ENCODE assay signal across 23 cellular contexts in the genomic region with DNA sequence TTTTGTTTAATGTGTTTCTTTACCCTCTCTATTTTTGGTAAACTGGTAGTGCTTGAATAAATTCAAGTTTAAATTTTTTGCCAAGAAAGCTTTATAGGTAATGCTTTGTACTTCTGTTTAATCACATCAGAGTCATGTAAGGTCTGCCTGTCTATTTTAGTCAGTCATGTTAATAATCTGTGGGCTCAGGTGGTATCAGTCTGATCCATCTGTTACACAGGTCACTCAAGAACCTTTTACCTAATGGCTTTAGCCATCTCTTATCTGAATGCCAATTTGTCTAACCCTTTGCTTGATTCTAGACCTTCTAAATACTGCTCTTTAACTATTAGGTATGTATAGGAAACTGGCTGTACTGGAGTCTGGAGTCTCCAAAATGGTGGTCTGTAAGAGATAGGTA. TPM values are rescaled to one million over a fixed set of nuclear protein-coding genes. Genes with fewer than 3 reads are reported as not detected.
DNase-seq lines count a peak whose midpoint lies in the region; ATAC-seq, FAIRE-seq and TF ChIP-seq lines count a peak whose summit lies in the region.
"Had no signal": no experiment of that assay in that cellular context is flagged by ENCODE, and none has a peak within 500 bp of the region (broad histone marks: within the 10 kb centered on the region; RNA-seq: fewer than 3 reads in every experiment).

No MANE protein-coding gene starts in this region.

- in situ Hi-C loops in HepG2 (cut with HindIII; ENCODE audit: extremely low pct_ligation_motif_present, low pct_unique_long_range_greater_than_20kb): no loop called here

- CTCF ChIA-PET in HepG2 (lab: Yijun Ruan, JAX; ENCODE audit: low intra/inter-chr PET ratio, low total read pairs): no interaction called here

- no peak for TF ChIP-seq POLR2A in HepG2 (IDR thresholded peaks at IDR 0.05; ENCODE audit: insufficient read depth in 1 of 2, low read depth in 2 of 2, low read length in 2 of 2)
- no peak for TF ChIP-seq POLR2A in right lobe of liver (IDR thresholded peaks at IDR 0.05)

- no peaks in the 10 kb centered on the region; a peak in 1 of 5 replicates for H3K27me3 ChIP-seq in HepG2 (ENCODE audit: control insufficient read depth in 1 of 2, insufficient read depth in 2 of 2, low read length in 2 of 2)
- no peaks in the 10 kb centered on the region for H3K27me3 ChIP-seq in right lobe of liver
- no peaks in the 10 kb centered on the region for H3K27me3 ChIP-seq in WERI-Rb-1 (ENCODE audit: insufficient read depth, low read depth, severe bottlenecking)

- H3K9ac ChIP-seq in HepG2 (ENCODE audit: insufficient read depth, low read depth, low read length): no peak overlapping the region
- H3K9ac ChIP-seq: GM23248, SK-N-SH had no signal

- H3K9me3 ChIP-seq in HepG2 (ENCODE audit: low read length): no peaks in the 10 kb centered on the region
- no peaks in the 10 kb centered on the region for H3K9me3 ChIP-seq in right lobe of liver
- H3K9me3 ChIP-seq in WERI-Rb-1 (ENCODE audit: severe bottlenecking): no peaks in the 10 kb centered on the region
- H3K9me3 ChIP-seq: Caco-2, SK-N-SH had no signal

- H3K36me3 Mint-ChIP-seq in effector memory CD8-positive, alpha-beta T cell (ENCODE audit: insufficient read depth): peaks cover 90% of the 10 kb centered on the region

- H3K9me3 Mint-ChIP-seq in effector memory CD8-positive, alpha-beta T cell: no peaks in the 10 kb centered on the region
- H3K9me3 Mint-ChIP-seq: CD14-positive monocyte had no signal

- H3K27ac Mint-ChIP-seq in effector memory CD8-positive, alpha-beta T cell: peak overlapping the region; percentile 33 to 56

- TF ChIP-seq CTCF in HepG2 (CRISPR knock-in tag; IDR thresholded peaks at IDR 0.05) (no peak), right lobe of liver (IDR thresholded peaks at IDR 0.05) (no peak), WERI-Rb-1 (IDR thresholded peaks at IDR 0.05; ENCODE audit: low read depth, low read length) (no peak)

- H2AFZ ChIP-seq in HepG2 (ENCODE audit: low read length): no peak overlapping the region
- H2AFZ ChIP-seq: GM23248 had no signal

- POLR2A ChIA-PET in HepG2 (lab: Yijun Ruan, JAX): no interaction called here

- no peak overlapping the region for H3K4me3 Mint-ChIP-seq in effector memory CD8-positive, alpha-beta T cell
- H3K4me3 Mint-ChIP-seq: CD14-positive monocyte had no signal

- TF ChIP-seq EP300 in HepG2 (IDR thresholded peaks at IDR 0.05; ENCODE audit: low read depth in 2 of 2, low read length in 2 of 2) (no peak), HepG2 (CRISPR knock-in tag; IDR thresholded peaks at IDR 0.05; ENCODE audit: borderline replicate concordance) (no peak)

- H3K4me1 ChIP-seq in HepG2 (ENCODE audit: insufficient read depth, low read length): no peaks in the 10 kb centered on the region
- H3K4me1 ChIP-seq in right lobe of liver: no peaks in the 10 kb centered on the region
- H3K4me1 ChIP-seq: Caco-2 had no signal

- ATAC-seq in HepG2 (no peak), right lobe of liver (no peak)
- ATAC-seq in effector memory CD8-positive, alpha-beta T cell (replicated peaks): no peak

- BruUV-seq in HepG2 (replicated peaks; lab: Mats Ljungman, UMichigan): TSS peak; percentile 14

- H3K4me1 Mint-ChIP-seq in effector memory CD8-positive, alpha-beta T cell (ENCODE audit: low read depth in 2 of 2): peaks cover 7 to 18% of the 10 kb centered on the region in 2 donors

- no peaks in the 10 kb centered on the region for H3K27me3 Mint-ChIP-seq in effector memory CD8-positive, alpha-beta T cell

- no peak overlapping the region for H3K4me2 ChIP-seq in HepG2 (ENCODE audit: low read depth, low read length)
- H3K4me2 ChIP-seq: SK-N-SH had no signal

- no peak for DNase-seq in HepG2 (ENCODE audit: low spot score)
- no peak for DNase-seq in right lobe of liver
- peak; percentile 60 for DNase-seq in WERI-Rb-1
- DNase-seq in effector memory CD8-positive, alpha-beta T cell: no peak
- DNase-seq in AG08396 (ENCODE audit: low spot score): no peak
- DNase-seq in SK-N-DZ (ENCODE audit: low spot score): no peak
- no peak for DNase-seq in NCI-H748 (lab: John Stamatoyannopoulos, UW; ENCODE audit: unreplicated experiment)
- DNase-seq: ACHN, AML-193, Caco-2, DMS153, GDM1, GM23248, HCEC 1CT, NCI-H1092 treated with DMSO at 0.1 percent for 48 hours, NCI-H146, NCI-H2029 treated with DMSO at 0.1 percent for 48 hours, NCI-H2171 treated with DMSO at 0.1 percent for 48 hours, NCI-H446, NCI-H748 treated with DMSO at 0.1 percent for 48 hours, SHP77, SK-N-SH had no signal

- H3K4me3 ChIP-seq in HepG2 (replicated peaks in 1 of 3; ENCODE audit: insufficient read depth in 1 of 3, low read depth in 2 of 3, low read length in 3 of 3) (no peak overlapping the region), right lobe of liver (no peak overlapping the region), WERI-Rb-1 (ENCODE audit: low read depth, low read length) (no peak overlapping the region)
- H3K4me3 ChIP-seq: GM23248 had no signal

- H3K79me2 ChIP-seq in HepG2 (ENCODE audit: insufficient read depth, low read length): no peaks in the 10 kb centered on the region

- H3K27ac ChIP-seq in HepG2 (ENCODE audit: extremely low read length, insufficient read depth, low read length) (no peak overlapping the region), right lobe of liver (no peak overlapping the region), WERI-Rb-1 (peak overlapping the region; percentile 60)
- H3K27ac ChIP-seq: GM23248 had no signal

- no peak for FAIRE-seq in HepG2 (lab: Jason Lieb, UNC)

- intact Hi-C loops in HepG2 (cut with micrococcal nuclease; ENCODE audit: unreplicated experiment) (no loop called here), right lobe of liver (cut with DNase I) (no loop called here)

- H3K36me3 ChIP-seq in HepG2 (replicated peaks in 1 of 2; ENCODE audit: control insufficient read depth in 1 of 2, insufficient read depth in 2 of 2, low read length in 2 of 2): peaks cover 25 to 81% of the 10 kb centered on the region in 2 experiments
- H3K36me3 ChIP-seq in right lobe of liver: peaks cover 0 to 85% (median 32%) of the 10 kb centered on the region in 4 donors
- peaks cover 97% of the 10 kb centered on the region for H3K36me3 ChIP-seq in WERI-Rb-1

- H4K20me1 ChIP-seq in HepG2 (ENCODE audit: insufficient read depth, low read length): no peaks in the 10 kb centered on the region

- TF ChIP-seq RAD21 in HepG2 (CRISPR knock-in tag; IDR thresholded peaks at IDR 0.05): no peak

RNA-seq across cellular contexts. Expression of gene MDM4, which starts 16.6 kb away (rescaled TPM):
- 13.8 and 19.0 TPM in 2 replicates for total RNA-seq in HepG2 (2016; rRNA removed; fragmentation: Illumina TruSeq; extraction: Trizol)
- 5.8 and 7.8 TPM in 2 replicates for total RNA-seq in HepG2 (2016; cell fraction: cytosol; rRNA removed; fragmentation: Illumina TruSeq; extraction: Trizol; ENCODE audit: low read depth)
- total RNA-seq in HepG2 (2016; cell fraction: insoluble cytoplasmic fraction; rRNA removed; fragmentation: Illumina TruSeq; extraction: Trizol): 14.6 and 17.8 TPM in 2 replicates
- 7.2 and 11.4 TPM in 2 replicates for total RNA-seq in HepG2 (2016; cell fraction: membrane; rRNA removed; fragmentation: Illumina TruSeq; extraction: Trizol)
- total RNA-seq in HepG2 (2016; cell fraction: nucleus; rRNA removed; fragmentation: Illumina TruSeq; extraction: Trizol): 54.0 and 56.5 TPM in 2 replicates
- polyA plus RNA-seq in HepG2 (2011; rRNA removed): 14.9 TPM in 2 replicates
- 2.4 and 3.7 TPM in 2 replicates for polyA plus RNA-seq in HepG2 (2011; cell fraction: cytosol; rRNA removed)
- polyA plus RNA-seq in HepG2 (2011; cell fraction: nucleus; rRNA removed): 26.3 and 36.2 TPM in 2 replicates
- polyA plus RNA-seq in HepG2 (2012): 5.9 and 7.4 TPM in 2 replicates
- polyA plus RNA-seq in HepG2 (2016; cell fraction: cytosol; fragmentation: Illumina TruSeq; extraction: Trizol; ENCODE audit: low read depth): 0.97 and 1.5 TPM in 2 replicates
- 3.4 TPM in 2 replicates for polyA plus RNA-seq in HepG2 (2016; cell fraction: insoluble cytoplasmic fraction; fragmentation: Illumina TruSeq; extraction: Trizol; ENCODE audit: low read depth)
- polyA plus RNA-seq in HepG2 (2016; cell fraction: membrane; fragmentation: Illumina TruSeq; extraction: Trizol; ENCODE audit: low read depth): 3.3 and 3.8 TPM in 2 replicates
- 42.4 and 45.8 TPM in 2 replicates for polyA plus RNA-seq in HepG2 (2016; cell fraction: nucleus; fragmentation: Illumina TruSeq; extraction: Trizol; ENCODE audit: insufficient read depth, low read depth)
- 38.9 and 56.7 TPM in 2 replicates for polyA minus RNA-seq in HepG2 (2011; rRNA and poly(A)+ RNA removed; ENCODE audit: low replicate concordance)
- 8.7 and 10.2 TPM in 2 replicates for polyA minus RNA-seq in HepG2 (2011; cell fraction: cytosol; rRNA and poly(A)+ RNA removed)
- 130 and 161 TPM in 2 replicates for polyA minus RNA-seq in HepG2 (2011; cell fraction: nucleus; rRNA and poly(A)+ RNA removed)
- 10 to 100 TPM; 21.0 to 37.6 (median 25.3) TPM for total RNA-seq in right lobe of liver
- 26.3 and 28.1 TPM in 2 replicates for polyA plus RNA-seq in SK-N-DZ (2014; cell fraction: cytosol; rRNA removed)
- 69.6 and 119 TPM in 2 replicates for polyA plus RNA-seq in SK-N-DZ (2014; cell fraction: nucleus; rRNA removed)

RNA-seq across cellular contexts. Expression of gene PIK3C2B, which starts 38.2 kb away (rescaled TPM):
- total RNA-seq in HepG2 (2016; rRNA removed; fragmentation: Illumina TruSeq; extraction: Trizol) (2.7 and 3.4 TPM in 2 replicates), right lobe of liver (10 to 100 TPM in 3 of 6 experiments, 1 to 10 TPM in 3; 7.6 to 18.5 (median 10.1) TPM)
- total RNA-seq in HepG2 (2016; cell fraction: cytosol; rRNA removed; fragmentation: Illumina TruSeq; extraction: Trizol; ENCODE audit: low read depth): 0.79 and 0.91 TPM in 2 replicates
- total RNA-seq in HepG2 (2016; cell fraction: insoluble cytoplasmic fraction; rRNA removed; fragmentation: Illumina TruSeq; extraction: Trizol): 3.2 and 3.6 TPM in 2 replicates
- total RNA-seq in HepG2 (2016; cell fraction: membrane; rRNA removed; fragmentation: Illumina TruSeq; extraction: Trizol): 2.0 TPM in 2 replicates
- 4.9 and 5.9 TPM in 2 replicates for total RNA-seq in HepG2 (2016; cell fraction: nucleus; rRNA removed; fragmentation: Illumina TruSeq; extraction: Trizol)
- 4.2 and 4.5 TPM in 2 replicates for polyA plus RNA-seq in HepG2 (2011; rRNA removed)
- 1.8 TPM in 2 replicates for polyA plus RNA-seq in HepG2 (2011; cell fraction: cytosol; rRNA removed)
- 4.8 and 8.7 TPM in 2 replicates for polyA plus RNA-seq in HepG2 (2011; cell fraction: nucleus; rRNA removed)
- polyA plus RNA-seq in HepG2 (2012): 1.1 and 1.6 TPM in 2 replicates
- 0.19 and 0.27 TPM in 2 replicates for polyA plus RNA-seq in HepG2 (2016; cell fraction: cytosol; fragmentation: Illumina TruSeq; extraction: Trizol; ENCODE audit: low read depth)
- 1.8 and 2.2 TPM in 2 replicates for polyA plus RNA-seq in HepG2 (2016; cell fraction: insoluble cytoplasmic fraction; fragmentation: Illumina TruSeq; extraction: Trizol; ENCODE audit: low read depth)
- polyA plus RNA-seq in HepG2 (2016; cell fraction: membrane; fragmentation: Illumina TruSeq; extraction: Trizol; ENCODE audit: low read depth): 0.45 and 0.54 TPM in 2 replicates
- 7.4 and 7.8 TPM in 2 replicates for polyA plus RNA-seq in HepG2 (2016; cell fraction: nucleus; fragmentation: Illumina TruSeq; extraction: Trizol; ENCODE audit: insufficient read depth, low read depth)
- polyA minus RNA-seq in HepG2 (2011; rRNA and poly(A)+ RNA removed; ENCODE audit: low replicate concordance): 19.9 and 128 TPM in 2 replicates
- polyA minus RNA-seq in HepG2 (2011; cell fraction: cytosol; rRNA and poly(A)+ RNA removed): 5.5 TPM in 2 replicates
- 6.0 and 9.4 TPM in 2 replicates for polyA minus RNA-seq in HepG2 (2011; cell fraction: nucleus; rRNA and poly(A)+ RNA removed)
- 6.3 and 8.5 TPM in 2 replicates for polyA plus RNA-seq in SK-N-DZ (2014; cell fraction: cytosol; rRNA removed)
- 4.8 and 12.2 TPM in 2 replicates for polyA plus RNA-seq in SK-N-DZ (2014; cell fraction: nucleus; rRNA removed)
